Comparison of ENCODE assay signal across 8 cellular contexts in genomic region chr20:62136283-62137091, GRCh38. TPM values are rescaled to one million over a fixed set of nuclear protein-coding genes. Genes with fewer than 3 reads are reported as not detected.
DNase-seq lines count a peak whose midpoint lies in the region; ATAC-seq and TF ChIP-seq lines count a peak whose summit lies in the region.

No MANE protein-coding gene starts in this region.

- peaks cover 55% of the 10 kb centered on the region for H3K4me1 Mint-ChIP-seq in activated CD4-positive, alpha-beta T cell treated with anti-CD3 and anti-CD28 coated beads, Interleukin-2, amount 10 ng/mL, durations not matched to agents 7 days and 5 days

- TF ChIP-seq CTCF in AG09309 (IDR thresholded peaks at IDR 0.05; ENCODE audit: control insufficient read depth, insufficient read depth, low read depth, low read length, missing control alignments) (peak; percentile 86), coronary artery (IDR thresholded peaks at IDR 0.05) (peak; percentile 42), suprapubic skin (IDR thresholded peaks at IDR 0.05) (peak; percentile 58 to 85)

- peak overlapping the region; percentile 71 for H3K27ac Mint-ChIP-seq in activated CD4-positive, alpha-beta T cell treated with anti-CD3 and anti-CD28 coated beads, Interleukin-2, amount 10 ng/mL, durations not matched to agents 7 days and 5 days

- H3K27me3 Mint-ChIP-seq in activated CD4-positive, alpha-beta T cell treated with anti-CD3 and anti-CD28 coated beads, Interleukin-2, amount 10 ng/mL, durations not matched to agents 7 days and 5 days, result no peaks in the 10 kb centered on the region

- no peak for DNase-seq in AG09309 (ENCODE audit: low read depth)
- peak; percentile 13 for DNase-seq in NCI-H510A (lab: John Stamatoyannopoulos, UW)
- peak; percentile 79 for DNase-seq in activated CD4-positive, alpha-beta T cell treated with anti-CD3 and anti-CD28 coated beads, Interleukin-2, amount 10 ng/mL, durations not matched to agents 7 days and 5 days
- no peak for DNase-seq in coronary artery (ENCODE audit: low spot score)
- peak; percentile 74 for DNase-seq in medulla oblongata (ENCODE audit: extremely low spot score)
- no peak for DNase-seq in suprapubic skin (ENCODE audit: low spot score in 2 of 2)

- CTCF ChIA-PET in activated CD4-positive, alpha-beta T cell treated with anti-CD3 and anti-CD28 coated beads, Interleukin-2, amount 10 ng/mL, durations not matched to agents 7 days and 5 days (lab: Charles Lee), result interaction anchor here (0.6 to 2.0 kb wide), 6 partner anchors 15 to 126 kb away, joined by 3 to 9 read pairs (median 3); partner anchors contain the start of gene LSM14B

- peaks cover 82% of the 10 kb centered on the region for H3K36me3 ChIP-seq in suprapubic skin

- H3K36me3 Mint-ChIP-seq in activated CD4-positive, alpha-beta T cell treated with anti-CD3 and anti-CD28 coated beads, Interleukin-2, amount 10 ng/mL, durations not matched to agents 7 days and 5 days (ENCODE audit: low read depth), result peaks cover 76% of the 10 kb centered on the region

- H3K9me3 ChIP-seq in suprapubic skin, result no peaks in the 10 kb centered on the region

- WGBS in suprapubic skin, result 52% methylated on average over 8 of the region's 8 CpGs

- ATAC-seq in GM18861 (IDR thresholded peaks at IDR 0.05; ENCODE audit: unreplicated experiment), result peak; percentile 44
- ATAC-seq in GM19328 (IDR thresholded peaks at IDR 0.05; ENCODE audit: unreplicated experiment), result no peak

- H3K4me3 ChIP-seq in AG09309 (ENCODE audit: control insufficient read depth, low read depth, low read length) (no peak overlapping the region), coronary artery (no peak overlapping the region), suprapubic skin (no peak overlapping the region)

- H3K4me1 ChIP-seq in suprapubic skin, result peaks cover 40% of the 10 kb centered on the region

- no peak for TF ChIP-seq EP300 in suprapubic skin (IDR thresholded peaks at IDR 0.05)

- no peaks in the 10 kb centered on the region for H3K27me3 ChIP-seq in suprapubic skin

- H3K4me3 Mint-ChIP-seq in activated CD4-positive, alpha-beta T cell treated with anti-CD3 and anti-CD28 coated beads, Interleukin-2, amount 10 ng/mL, durations not matched to agents 7 days and 5 days, result no peak overlapping the region

- POLR2A ChIA-PET in activated CD4-positive, alpha-beta T cell treated with anti-CD3 and anti-CD28 coated beads, Interleukin-2, amount 10 ng/mL, durations not matched to agents 7 days and 5 days (lab: Charles Lee), result no interaction called here

- H3K9me3 Mint-ChIP-seq in activated CD4-positive, alpha-beta T cell treated with anti-CD3 and anti-CD28 coated beads, Interleukin-2, amount 10 ng/mL, durations not matched to agents 7 days and 5 days, result no peaks in the 10 kb centered on the region

- no peak overlapping the region for H3K27ac ChIP-seq in coronary artery
- no peak overlapping the region for H3K27ac ChIP-seq in suprapubic skin

- TF ChIP-seq POLR2A in suprapubic skin (IDR thresholded peaks at IDR 0.05), result no peak

RNA-seq across cellular contexts. Expression of gene PSMA7, which starts 6.7 kb away (rescaled TPM):
- 100 to 1,000 TPM; 250 to 306 TPM for total RNA-seq in activated CD4-positive, alpha-beta T cell treated with anti-CD3 and anti-CD28 coated beads, Interleukin-2, amount 10 ng/mL, durations not matched to agents 7 days and 5 days
- total RNA-seq in suprapubic skin, result 100 to 1,000 TPM; 163 to 226 (median 208) TPM

RNA-seq across cellular contexts. Expression of gene SS18L1, which starts 7.1 kb away (rescaled TPM):
- total RNA-seq in activated CD4-positive, alpha-beta T cell treated with anti-CD3 and anti-CD28 coated beads, Interleukin-2, amount 10 ng/mL, durations not matched to agents 7 days and 5 days, result 10 to 100 TPM; 17.3 to 19.7 TPM
- 10 to 100 TPM; 23.3 to 81.1 (median 26.9) TPM for total RNA-seq in suprapubic skin

RNA-seq across cellular contexts. Expression of gene LSM14B, which starts 14.2 kb away (rescaled TPM):
- total RNA-seq in activated CD4-positive, alpha-beta T cell treated with anti-CD3 and anti-CD28 coated beads, Interleukin-2, amount 10 ng/mL, durations not matched to agents 7 days and 5 days, result 10 to 100 TPM; 42.6 to 47.1 TPM
- 10 to 100 TPM; 32.4 to 45.7 (median 37.0) TPM for total RNA-seq in suprapubic skin

RNA-seq across cellular contexts. Expression of gene MTG2, which starts 46.3 kb away (rescaled TPM):
- total RNA-seq in activated CD4-positive, alpha-beta T cell treated with anti-CD3 and anti-CD28 coated beads, Interleukin-2, amount 10 ng/mL, durations not matched to agents 7 days and 5 days, result 10 to 100 TPM; 33.6 to 37.3 TPM
- 10 to 100 TPM; 19.1 to 43.0 (median 30.3) TPM for total RNA-seq in suprapubic skin

Comparison
In these comparisons a context has a peak if more than half of its experiments do, and no peak if none do; other contexts are left out.
1. DNase-seq: peak in NCI-H510A (single experiment), activated CD4-positive, alpha-beta T cell treated with anti-CD3 and anti-CD28 coated beads, Interleukin-2, amount 10 ng/mL, durations not matched to agents 7 days and 5 days (single experiment) and medulla oblongata (single experiment); none in AG09309 (single experiment), coronary artery (single experiment) and suprapubic skin (0 of 2).
2. Peak in every context shown above with its lines, with median percentiles within 50 percentile points of each other: CTCF ChIP-seq.